12 cellular contexts compared by ENCODE assay signal in the genomic region with DNA sequence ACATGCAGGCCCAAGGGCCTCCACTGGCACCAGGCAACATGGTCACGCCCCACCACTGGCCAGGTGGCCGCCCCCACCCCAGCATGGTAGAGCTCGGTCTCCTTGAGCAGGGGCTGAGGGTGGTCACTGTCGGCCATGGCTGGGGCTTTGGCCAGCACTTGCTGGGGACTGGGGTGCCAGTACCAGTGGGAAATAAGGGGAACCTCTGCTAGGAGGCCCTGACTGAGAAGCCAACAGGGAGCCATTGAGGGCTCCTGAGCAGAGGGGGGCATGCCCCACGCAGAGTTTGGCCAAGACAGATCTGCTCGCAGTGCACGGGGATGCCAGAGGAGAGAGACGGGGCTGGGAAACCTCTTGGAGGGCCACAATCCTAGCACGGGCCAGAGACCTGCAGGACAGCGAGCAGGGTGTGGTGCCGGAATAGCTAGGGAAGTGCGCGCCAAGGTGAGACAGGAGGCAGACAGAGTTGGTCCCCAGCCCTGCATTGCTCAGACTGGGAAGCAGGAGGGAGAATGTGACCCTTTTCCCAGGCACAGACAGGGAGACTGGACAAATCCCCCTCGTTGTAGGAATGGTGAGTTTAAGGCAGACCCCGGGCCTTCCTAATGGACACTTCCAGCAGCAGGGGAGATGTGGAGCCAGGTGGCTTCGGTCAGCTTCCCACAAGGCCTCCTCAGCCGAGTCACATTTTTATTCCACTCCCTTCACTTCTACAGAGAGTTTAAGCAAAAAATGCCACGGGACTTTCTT.
"Had no signal": no experiment of that assay in that cellular context is flagged by ENCODE, and none has a peak within 500 bp of the region (broad histone marks: within the 10 kb centered on the region; RNA-seq: fewer than 3 reads in every experiment).

No MANE protein-coding gene starts in this region.

- H3K27me3 ChIP-seq: uterus had no signal

- H3K36me3 ChIP-seq: uterus had no signal

- H3K4me3 ChIP-seq: uterus had no signal

- H3K4me3 Mint-ChIP-seq: activated B cell treated with CpG ODN at 0.5 μM for 24 hours, brain, nephron progenitor cell had no signal

- H3K9me3 ChIP-seq: uterus had no signal

- H3K36me3 Mint-ChIP-seq: brain had no signal

- H3K27ac ChIP-seq: uterus had no signal

- H3K4me1 ChIP-seq: uterus had no signal

- H3K27me3 Mint-ChIP-seq: activated B cell treated with CpG ODN at 0.5 μM for 24 hours had no signal

- ATAC-seq: activated naive CD4-positive, alpha-beta T cell treated with anti-CD3 and anti-CD28 coated beads, Interleukin-2, amount 50 U/mL, for 72 hours; sciatic nerve had no signal

- DNase-seq: activated B cell treated with CpG ODN at 0.5 μM for 24 hours; amniotic stem cell; dermis blood vessel endothelial cell; hypothalamus; nephron progenitor cell; stimulated activated CD4-positive, alpha-beta T cell treated with anti-CD3 and anti-CD28 coated beads, Interleukin-2, amount 100 ng/mL, for 24 hours; stimulated activated naive CD4-positive, alpha-beta T cell; T-helper 2 cell; uterus had no signal

- H3K27ac Mint-ChIP-seq: activated B cell treated with CpG ODN at 0.5 μM for 24 hours; activated naive CD4-positive, alpha-beta T cell treated with anti-CD3 and anti-CD28 coated beads, Interleukin-2, amount 50 U/mL, for 72 hours; brain; nephron progenitor cell had no signal
